In the genomic region with DNA sequence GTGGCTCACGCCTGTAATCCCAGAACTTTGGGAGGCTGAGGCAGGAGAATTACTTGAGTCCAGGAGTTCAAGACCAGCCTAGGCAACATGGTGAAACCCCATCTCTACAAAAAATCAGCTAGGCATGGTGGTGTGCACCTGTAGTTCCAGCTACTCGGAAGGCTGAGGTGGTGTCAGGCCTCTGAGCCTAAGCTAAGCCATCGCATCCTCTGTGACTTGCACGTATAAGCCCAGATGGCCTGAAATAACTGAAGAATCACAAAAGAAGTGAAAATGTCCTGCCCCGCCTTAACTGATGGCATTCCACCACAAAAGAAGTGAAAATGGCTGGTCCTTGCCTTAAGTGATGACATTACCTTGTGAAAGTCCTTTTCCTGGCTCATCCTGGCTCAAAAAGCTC, we compare ENCODE assay signal across 8 cellular contexts. TPM values are rescaled to one million over a fixed set of nuclear protein-coding genes. Genes with fewer than 3 reads are reported as not detected.
DNase-seq lines count a peak whose midpoint lies in the region; ATAC-seq, FAIRE-seq and TF ChIP-seq lines count a peak whose summit lies in the region.
"Not testable (repeated sequence)": the region's sequence is repeated elsewhere in the genome, so short reads cannot be mapped to it uniquely, and the experiment has no call there.

No MANE protein-coding gene starts in this region.

- H3K4me3 ChIP-seq in CD4-positive, alpha-beta memory T cell (ENCODE audit: low read length in 2 of 2); OCI-LY1 (ENCODE audit: low read depth, low read length, poor library complexity, severe bottlenecking); H1 (ENCODE audit: extremely low read depth in 1 of 4, insufficient read depth in 2 of 4, low read depth in 3 of 4, low read length in 4 of 4): not testable (repeated sequence)

- not testable (repeated sequence) for H3K56ac ChIP-seq in H1 (replicated peaks; ENCODE audit: insufficient read length, low read depth, low read length)

- not testable (repeated sequence) for H3K23me2 ChIP-seq in H1 (ENCODE audit: low read depth, low read length)

- not testable (repeated sequence) for H2BK120ac ChIP-seq in H1 (replicated peaks; ENCODE audit: low read depth, low read length)

- not testable (repeated sequence) for H2BK12ac ChIP-seq in H1 (ENCODE audit: low read depth, low read length)

- not testable (repeated sequence) for H3K14ac ChIP-seq in H1 (ENCODE audit: insufficient read length)

- H3K18ac ChIP-seq in H1 (ENCODE audit: extremely low read depth, low read length) = not testable (repeated sequence)

- peak overlapping the region in 4 of 7 donors; percentile 23 to 75 (median 50) for H3K27ac Mint-ChIP-seq in CD4-positive, alpha-beta memory T cell
- H3K27ac Mint-ChIP-seq in T-helper 1 cell treated with Interleukin-12 subunit alpha and Interleukin-12 subunit beta and Interleukin-4 antibody, amounts not matched to agents 30 μg/mL and 1 μg/mL, for 36 hours = peak overlapping the region; percentile 72
- H3K27ac Mint-ChIP-seq in activated CD4-positive, alpha-beta memory T cell treated with anti-CD3 and anti-CD28 coated beads for 36 hours = peak overlapping the region; percentile 76
- peak overlapping the region; percentile 77 for H3K27ac Mint-ChIP-seq in activated naive CD4-positive, alpha-beta T cell treated with anti-CD3 and anti-CD28 coated beads for 36 hours
- peak overlapping the region; percentile 82 for H3K27ac Mint-ChIP-seq in stimulated activated naive B cell treated with anti-CD40 and anti-IgM and Interleukin-4, amounts not matched to agents 10 μg/mL and 1 μg/mL and 100 μg/mL, for 72 hours

- not testable (repeated sequence) for H3K4me2 ChIP-seq in OCI-LY1 (ENCODE audit: low read length); H1 (ENCODE audit: insufficient read depth in 1 of 2, low read depth in 2 of 2, low read length in 2 of 2)

- not testable (repeated sequence) for H4K5ac ChIP-seq in H1 (ENCODE audit: insufficient read length, low read depth, low read length)

- not testable (repeated sequence) for TF ChIP-seq RAD21 in H1 (IDR thresholded peaks at IDR 0.05 in 1 of 2, conservative IDR thresholded peaks at IDR 0.05 in 1 of 2; ENCODE audit: low read depth in 2 of 2, low read length in 2 of 2)

- H2BK5ac ChIP-seq in H1 (ENCODE audit: low read depth, low read length) = not testable (repeated sequence)

- peak overlapping the region in 2 of 8 donors; percentile 17 to 52 for H3K4me3 Mint-ChIP-seq in CD4-positive, alpha-beta memory T cell
- not testable (repeated sequence) for H3K4me3 Mint-ChIP-seq in T-helper 1 cell treated with Interleukin-12 subunit alpha and Interleukin-12 subunit beta and Interleukin-4 antibody, amounts not matched to agents 30 μg/mL and 1 μg/mL, for 36 hours; activated CD4-positive, alpha-beta memory T cell treated with anti-CD3 and anti-CD28 coated beads for 36 hours; activated naive CD4-positive, alpha-beta T cell treated with anti-CD3 and anti-CD28 coated beads for 36 hours; stimulated activated naive B cell treated with anti-CD40 and anti-IgM and Interleukin-4, amounts not matched to agents 10 μg/mL and 1 μg/mL and 100 μg/mL, for 72 hours

- H3K9me3 Mint-ChIP-seq in CD4-positive, alpha-beta memory T cell; T-helper 1 cell treated with Interleukin-12 subunit alpha and Interleukin-12 subunit beta and Interleukin-4 antibody, amounts not matched to agents 30 μg/mL and 1 μg/mL, for 36 hours; activated CD4-positive, alpha-beta memory T cell treated with anti-CD3 and anti-CD28 coated beads for 36 hours; activated naive CD4-positive, alpha-beta T cell treated with anti-CD3 and anti-CD28 coated beads for 36 hours; stimulated activated naive B cell treated with anti-CD40 and anti-IgM and Interleukin-4, amounts not matched to agents 10 μg/mL and 1 μg/mL and 100 μg/mL, for 72 hours: not testable (repeated sequence)

- TF ChIP-seq EP300 in H1 (IDR thresholded peaks at IDR 0.05; ENCODE audit: borderline replicate concordance in 1 of 2, low read depth in 2 of 2, low read length in 2 of 2) = not testable (repeated sequence)

- ATAC-seq in stimulated activated naive B cell treated with anti-CD40 and anti-IgM and Interleukin-4, amounts not matched to agents 10 μg/mL and 1 μg/mL and 100 μg/mL, for 72 hours (replicated peaks) = not testable (repeated sequence)

- CTCF ChIA-PET in CD4-positive, alpha-beta memory T cell (lab: Charles Lee; ENCODE audit: partially characterized antibody) = interaction anchor here (0.6 to 7.0 kb wide), 2 partner anchors 12 to 16 kb away, joined by 4 to 78 read pairs; partner anchors contain the start of gene PSMC4
- CTCF ChIA-PET in activated CD4-positive, alpha-beta memory T cell treated with anti-CD3 and anti-CD28 coated beads for 36 hours (lab: Charles Lee) = interaction anchor here (1.0 kb wide), 1 partner anchor 13 kb away, joined by 6 read pairs; the partner anchor contains the start of gene PSMC4
- CTCF ChIA-PET in activated naive CD4-positive, alpha-beta T cell treated with anti-CD3 and anti-CD28 coated beads for 36 hours (lab: Charles Lee) = interaction anchor here (2.2 kb wide), 1 partner anchor 12 kb away, joined by 17 read pairs; the partner anchor contains the start of gene PSMC4
- CTCF ChIA-PET in H1 (lab: Charles Lee; ENCODE audit: partially characterized antibody) = interaction anchor here (1.2 kb wide), 1 partner anchor 13 kb away, joined by 5 read pairs; the partner anchor contains the start of gene PSMC4

- not testable (repeated sequence) for H3K27me3 ChIP-seq in CD4-positive, alpha-beta memory T cell (ENCODE audit: insufficient read depth, low read length); OCI-LY1 (ENCODE audit: insufficient read depth, low read length); H1 (replicated peaks in 1 of 4; ENCODE audit: control insufficient read depth in 3 of 4, extremely low read depth in 1 of 4, insufficient read depth in 3 of 4, low read length in 3 of 4)

- H3K4me1 ChIP-seq in CD4-positive, alpha-beta memory T cell (ENCODE audit: insufficient read depth, low read length) = peaks cover 44% of the 10 kb centered on the region
- peaks cover 70% of the 10 kb centered on the region for H3K4me1 ChIP-seq in OCI-LY1 (ENCODE audit: insufficient read depth, low read length, severe bottlenecking)
- not testable (repeated sequence) for H3K4me1 ChIP-seq in H1 (replicated peaks in 1 of 4; ENCODE audit: control insufficient read depth in 3 of 4, insufficient read depth in 4 of 4, low read length in 3 of 4)

- H3K27ac ChIP-seq in CD4-positive, alpha-beta memory T cell (ENCODE audit: low read depth, low read length); H1 (ENCODE audit: low read depth, low read length): not testable (repeated sequence)
- H3K27ac ChIP-seq in OCI-LY1 (ENCODE audit: low read depth, low read length, poor library complexity, severe bottlenecking) = peak overlapping the region; percentile 91

- not testable (repeated sequence) for H3K79me2 ChIP-seq in OCI-LY1 (ENCODE audit: insufficient read depth, low read length); H1 (ENCODE audit: control insufficient read depth in 1 of 2, insufficient read depth in 2 of 2, low read length in 2 of 2)

- 87% methylated on average over 5 of the region's 5 CpGs; no CpG with 5 or more reads in 1 of the 2 experiments for WGBS in H1 (ENCODE audit: extremely low coverage in 1 of 2, insufficient coverage in 1 of 2, insufficient read length in 1 of 2, insufficient replicate concordance in 2 of 2, low coverage in 1 of 2, low lambda C conversion rate in 2 of 2, missing lambda C conversion rate in 1 of 2), 2 experiments

- H4K91ac ChIP-seq in H1 (replicated peaks; ENCODE audit: insufficient read length, low read length) = not testable (repeated sequence)

- peaks cover 32 to 62% (median 48%) of the 10 kb centered on the region in 4 donors for H3K4me1 Mint-ChIP-seq in CD4-positive, alpha-beta memory T cell
- peaks cover 38% of the 10 kb centered on the region for H3K4me1 Mint-ChIP-seq in T-helper 1 cell treated with Interleukin-12 subunit alpha and Interleukin-12 subunit beta and Interleukin-4 antibody, amounts not matched to agents 30 μg/mL and 1 μg/mL, for 36 hours (ENCODE audit: low read depth)
- H3K4me1 Mint-ChIP-seq in activated CD4-positive, alpha-beta memory T cell treated with anti-CD3 and anti-CD28 coated beads for 36 hours (ENCODE audit: low read depth) = peaks cover 46% of the 10 kb centered on the region
- peaks cover 61% of the 10 kb centered on the region for H3K4me1 Mint-ChIP-seq in activated naive CD4-positive, alpha-beta T cell treated with anti-CD3 and anti-CD28 coated beads for 36 hours (ENCODE audit: low read depth)
- H3K4me1 Mint-ChIP-seq in stimulated activated naive B cell treated with anti-CD40 and anti-IgM and Interleukin-4, amounts not matched to agents 10 μg/mL and 1 μg/mL and 100 μg/mL, for 72 hours = peaks cover 32 to 56% of the 10 kb centered on the region in 2 donors

- not testable (repeated sequence) for H3K9me3 ChIP-seq in CD4-positive, alpha-beta memory T cell (ENCODE audit: control insufficient read depth in 1 of 2, low read length in 2 of 2); OCI-LY1 (ENCODE audit: low read length); H1 (ENCODE audit: insufficient read depth in 2 of 2, low read depth in 1 of 2, low read length in 1 of 2)

- H2BK15ac ChIP-seq in H1 (ENCODE audit: low read length) = not testable (repeated sequence)

- H3K79me1 ChIP-seq in H1 (ENCODE audit: low read depth, low read length) = not testable (repeated sequence)

- H3K9me2 ChIP-seq in OCI-LY1 (ENCODE audit: low read depth, low read length) = not testable (repeated sequence)

- FAIRE-seq in H1 (lab: Jason Lieb, UNC) = not testable (repeated sequence)

- not testable (repeated sequence) for H3F3A ChIP-seq in OCI-LY1 (ENCODE audit: insufficient read depth, low read length)

- H3K4ac ChIP-seq in H1 (replicated peaks; ENCODE audit: insufficient read length, low read depth, low read length) = not testable (repeated sequence)

- intact Hi-C loops in CD4-positive, alpha-beta memory T cell (cut with micrococcal nuclease); activated CD4-positive, alpha-beta memory T cell treated with anti-CD3 and anti-CD28 coated beads for 36 hours (cut with micrococcal nuclease): not testable (repeated sequence)
- intact Hi-C loops in activated naive CD4-positive, alpha-beta T cell treated with anti-CD3 and anti-CD28 coated beads for 36 hours (cut with micrococcal nuclease) = loop anchor here (10.0 kb wide), 1 partner anchor 657 kb away; no protein-coding TSS in a partner anchor

- TF ChIP-seq POLR2A in H1 (IDR thresholded peaks at IDR 0.05; ENCODE audit: control extremely low read depth in 1 of 2, low read depth in 2 of 2, low read length in 2 of 2) = not testable (repeated sequence)

- not testable (repeated sequence) for H2BK20ac ChIP-seq in H1 (ENCODE audit: low read length)

- not testable (repeated sequence) for H3K9ac ChIP-seq in OCI-LY1 (ENCODE audit: low read length); H1 (replicated peaks in 1 of 4; ENCODE audit: extremely low read depth in 1 of 4, low read depth in 3 of 4, low read length in 3 of 4)

- H3K36me3 Mint-ChIP-seq in CD4-positive, alpha-beta memory T cell; T-helper 1 cell treated with Interleukin-12 subunit alpha and Interleukin-12 subunit beta and Interleukin-4 antibody, amounts not matched to agents 30 μg/mL and 1 μg/mL, for 36 hours (ENCODE audit: low read depth); activated CD4-positive, alpha-beta memory T cell treated with anti-CD3 and anti-CD28 coated beads for 36 hours; activated naive CD4-positive, alpha-beta T cell treated with anti-CD3 and anti-CD28 coated beads for 36 hours (ENCODE audit: low read depth); stimulated activated naive B cell treated with anti-CD40 and anti-IgM and Interleukin-4, amounts not matched to agents 10 μg/mL and 1 μg/mL and 100 μg/mL, for 72 hours: not testable (repeated sequence)

- H3K23ac ChIP-seq in H1 (ENCODE audit: insufficient read length) = not testable (repeated sequence)

- not testable (repeated sequence) for H2AFZ ChIP-seq in OCI-LY1 (ENCODE audit: low read length); H1 (ENCODE audit: low read length)

- not testable (repeated sequence) for H3K27me3 Mint-ChIP-seq in CD4-positive, alpha-beta memory T cell; T-helper 1 cell treated with Interleukin-12 subunit alpha and Interleukin-12 subunit beta and Interleukin-4 antibody, amounts not matched to agents 30 μg/mL and 1 μg/mL, for 36 hours (ENCODE audit: low read depth); activated CD4-positive, alpha-beta memory T cell treated with anti-CD3 and anti-CD28 coated beads for 36 hours; activated naive CD4-positive, alpha-beta T cell treated with anti-CD3 and anti-CD28 coated beads for 36 hours (ENCODE audit: low read depth); stimulated activated naive B cell treated with anti-CD40 and anti-IgM and Interleukin-4, amounts not matched to agents 10 μg/mL and 1 μg/mL and 100 μg/mL, for 72 hours

- 0 out of 2 replicates have a peak overlapping the region, but pooled peaks have one; percentile 48 for H2AK5ac ChIP-seq in H1 (ENCODE audit: low read depth, low read length)

- H4K8ac ChIP-seq in H1 (ENCODE audit: extremely low read depth, insufficient read depth, low read length) = not testable (repeated sequence)

- H4K20me1 ChIP-seq in OCI-LY1 (ENCODE audit: insufficient read depth, low read length); H1 (replicated peaks in 1 of 2; ENCODE audit: control insufficient read depth in 1 of 2, insufficient read depth in 2 of 2, low read length in 2 of 2): not testable (repeated sequence)

- H3K36me3 ChIP-seq in CD4-positive, alpha-beta memory T cell (ENCODE audit: insufficient read depth, low read length); OCI-LY1 (ENCODE audit: insufficient read depth, low read length); H1 (ENCODE audit: control insufficient read depth in 2 of 4, insufficient read depth in 4 of 4, low read length in 3 of 4): not testable (repeated sequence)

- TF ChIP-seq CTCF in OCI-LY1 (IDR thresholded peaks at IDR 0.05; ENCODE audit: low read length); H1 (IDR thresholded peaks at IDR 0.05; ENCODE audit: control extremely low read depth in 1 of 3, insufficient read depth in 1 of 3, low read depth in 1 of 3, low read length in 3 of 3): not testable (repeated sequence)

- DNase-seq in CD4-positive, alpha-beta memory T cell; H1 (ENCODE audit: low read depth in 1 of 2, low spot score in 2 of 2); stimulated activated naive B cell treated with anti-CD40 and anti-IgM and Interleukin-4, amounts not matched to agents 10 μg/mL and 1 μg/mL and 100 μg/mL, for 72 hours: not testable (repeated sequence)
- peak; percentile 6 for DNase-seq in activated CD4-positive, alpha-beta memory T cell treated with anti-CD3 and anti-CD28 coated beads for 36 hours
- peak; percentile 14 to 18 for DNase-seq in activated T-cell treated with anti-CD3 and anti-CD28 coated beads, Interleukin-2, amount 50 U/mL, for 48 hours
- peak; percentile 3 for DNase-seq in activated naive CD4-positive, alpha-beta T cell treated with anti-CD3 and anti-CD28 coated beads for 36 hours

- POLR2A ChIA-PET in CD4-positive, alpha-beta memory T cell (lab: Charles Lee; ENCODE audit: partially characterized antibody) = interaction anchor here (1.6 to 3.9 kb wide), 2 partner anchors 13 to 16 kb away, joined by 4 to 11 read pairs; partner anchors contain the start of gene PSMC4
- POLR2A ChIA-PET in activated CD4-positive, alpha-beta memory T cell treated with anti-CD3 and anti-CD28 coated beads for 36 hours (lab: Charles Lee) = not testable (repeated sequence)
- POLR2A ChIA-PET in H1 (lab: Charles Lee; ENCODE audit: partially characterized antibody) = interaction anchor here (1.4 to 1.6 kb wide), 2 partner anchors 12 to 16 kb away, joined by 3 to 6 read pairs; no protein-coding TSS in a partner anchor

RNA-seq across cellular contexts. Expression of gene PSMC4, which starts 13.1 kb away (rescaled TPM):
- 10 to 100 TPM; 53.1 to 56.3 TPM for total RNA-seq in CD4-positive, alpha-beta memory T cell
- polyA plus RNA-seq in CD4-positive, alpha-beta memory T cell = 100 to 1,000 TPM in 1 of 2 donors, 10 to 100 TPM in 1; 96.4 to 135 TPM
- 100 to 1,000 TPM; 105 to 107 TPM for total RNA-seq in activated CD4-positive, alpha-beta memory T cell treated with anti-CD3 and anti-CD28 coated beads for 36 hours
- total RNA-seq in activated naive CD4-positive, alpha-beta T cell treated with anti-CD3 and anti-CD28 coated beads for 36 hours = 10 to 100 TPM; 79.7 to 82.1 TPM
- total RNA-seq in H1 (2021; fragmentation: NEBNext Ultra II Directional; extraction: Animal tissue kit (Norgen Biotek cat#: 25700)) = 126 and 127 TPM in 2 replicates
- 116 and 148 TPM in 2 replicates for polyA plus RNA-seq in H1 (2011; rRNA removed)
- polyA plus RNA-seq in H1 (2011; cell fraction: cytosol; rRNA removed) = 128 TPM
- polyA plus RNA-seq in H1 (2011; cell fraction: nucleus; rRNA removed) = 158 TPM
- 130 to 163 TPM (median 157 TPM) in 4 replicates for polyA plus RNA-seq in H1 (2012, experiment 1 of 2)
- 164 TPM for polyA plus RNA-seq in H1 (2012, experiment 2 of 2)
- 79.2 TPM for polyA plus RNA-seq in H1 (2013, experiment 1 of 2)
- polyA plus RNA-seq in H1 (2013, experiment 2 of 2) = 73.0 TPM
- 48.7 and 77.4 TPM in 2 replicates for polyA minus RNA-seq in H1 (2011; rRNA and poly(A)+ RNA removed)
- polyA minus RNA-seq in H1 (2011; cell fraction: cytosol; rRNA and poly(A)+ RNA removed) = 70.6 TPM
- polyA minus RNA-seq in H1 (2011; cell fraction: nucleus; rRNA and poly(A)+ RNA removed) = 36.8 TPM

RNA-seq across cellular contexts. Expression of gene FCGBP, which starts 23.5 kb away (rescaled TPM):
- 10 to 100 TPM; 74.4 to 79.4 TPM for total RNA-seq in CD4-positive, alpha-beta memory T cell
- under 1 TPM; 0.10 to 0.65 TPM for polyA plus RNA-seq in CD4-positive, alpha-beta memory T cell
- total RNA-seq in activated CD4-positive, alpha-beta memory T cell treated with anti-CD3 and anti-CD28 coated beads for 36 hours = 1 to 10 TPM; 3.6 TPM
- total RNA-seq in activated naive CD4-positive, alpha-beta T cell treated with anti-CD3 and anti-CD28 coated beads for 36 hours = 1 to 10 TPM; 3.1 to 3.8 TPM
- 2.9 and 3.1 TPM in 2 replicates for total RNA-seq in H1 (2021; fragmentation: NEBNext Ultra II Directional; extraction: Animal tissue kit (Norgen Biotek cat#: 25700))
- 1.1 and 2.6 TPM in 2 replicates for polyA plus RNA-seq in H1 (2011; rRNA removed)
- polyA plus RNA-seq in H1 (2011; cell fraction: cytosol; rRNA removed) = 2.0 TPM
- polyA plus RNA-seq in H1 (2011; cell fraction: nucleus; rRNA removed) = 7.4 TPM
- 1.6 to 3.0 TPM (median 2.0 TPM) in 4 replicates for polyA plus RNA-seq in H1 (2012, experiment 1 of 2)
- 1.2 TPM for polyA plus RNA-seq in H1 (2012, experiment 2 of 2)
- polyA plus RNA-seq in H1 (2013, experiment 1 of 2) = 0.61 TPM
- polyA plus RNA-seq in H1 (2013, experiment 2 of 2) = 0.55 TPM
- 1.2 and 2.8 TPM in 2 replicates for polyA minus RNA-seq in H1 (2011; rRNA and poly(A)+ RNA removed)
- polyA minus RNA-seq in H1 (2011; cell fraction: cytosol; rRNA and poly(A)+ RNA removed) = 4.7 TPM
- 7.3 TPM for polyA minus RNA-seq in H1 (2011; cell fraction: nucleus; rRNA and poly(A)+ RNA removed)

RNA-seq across cellular contexts. Expression of gene ZNF546, which starts 39.0 kb away (rescaled TPM):
- total RNA-seq in CD4-positive, alpha-beta memory T cell = 10 to 100 TPM; 17.5 to 18.4 TPM
- polyA plus RNA-seq in CD4-positive, alpha-beta memory T cell = 1 to 10 TPM; 2.9 TPM
- 1 to 10 TPM; 4.2 to 5.5 TPM for total RNA-seq in activated CD4-positive, alpha-beta memory T cell treated with anti-CD3 and anti-CD28 coated beads for 36 hours
- 1 to 10 TPM; 1.6 to 2.3 TPM for total RNA-seq in activated naive CD4-positive, alpha-beta T cell treated with anti-CD3 and anti-CD28 coated beads for 36 hours
- 1.1 and 1.9 TPM in 2 replicates for total RNA-seq in H1 (2021; fragmentation: NEBNext Ultra II Directional; extraction: Animal tissue kit (Norgen Biotek cat#: 25700))
- polyA plus RNA-seq in H1 (2011; rRNA removed) = 0.05 and 0.21 TPM in 2 replicates
- polyA plus RNA-seq in H1 (2011; cell fraction: cytosol; rRNA removed) = 0.22 TPM
- 0.13 TPM for polyA plus RNA-seq in H1 (2011; cell fraction: nucleus; rRNA removed)
- polyA plus RNA-seq in H1 (2012, experiment 1 of 2) = 0.48 to 1.1 TPM (median 0.63 TPM) in 4 replicates
- polyA plus RNA-seq in H1 (2012, experiment 2 of 2) = not detected
- 0.49 TPM for polyA plus RNA-seq in H1 (2013, experiment 1 of 2)
- polyA plus RNA-seq in H1 (2013, experiment 2 of 2) = 0.35 TPM
- polyA minus RNA-seq in H1 (2011; rRNA and poly(A)+ RNA removed) = 1.6 and 2.2 TPM in 2 replicates
- 1.7 TPM for polyA minus RNA-seq in H1 (2011; cell fraction: cytosol; rRNA and poly(A)+ RNA removed)
- polyA minus RNA-seq in H1 (2011; cell fraction: nucleus; rRNA and poly(A)+ RNA removed) = 3.0 TPM

Comparison
In these comparisons a context has a peak if more than half of its experiments do, and no peak if none do; other contexts are left out.
1. RNA of gene FCGBP, which starts 23.5 kb away (total RNA-seq): 74.4 to 79.4 TPM in CD4-positive, alpha-beta memory T cell; 3.1 to 3.8 TPM in activated naive CD4-positive, alpha-beta T cell treated with anti-CD3 and anti-CD28 coated beads for 36 hours, 3.6 TPM in activated CD4-positive, alpha-beta memory T cell treated with anti-CD3 and anti-CD28 coated beads for 36 hours and 2.9 to 3.1 TPM in H1; every median in the first group is over 10 times any median in the second.
2. Peak in every context shown above with its lines, with median percentiles within 50 percentile points of each other: H3K27ac Mint-ChIP-seq.